ENCODE assay signal across 14 cellular contexts in the genomic region with DNA sequence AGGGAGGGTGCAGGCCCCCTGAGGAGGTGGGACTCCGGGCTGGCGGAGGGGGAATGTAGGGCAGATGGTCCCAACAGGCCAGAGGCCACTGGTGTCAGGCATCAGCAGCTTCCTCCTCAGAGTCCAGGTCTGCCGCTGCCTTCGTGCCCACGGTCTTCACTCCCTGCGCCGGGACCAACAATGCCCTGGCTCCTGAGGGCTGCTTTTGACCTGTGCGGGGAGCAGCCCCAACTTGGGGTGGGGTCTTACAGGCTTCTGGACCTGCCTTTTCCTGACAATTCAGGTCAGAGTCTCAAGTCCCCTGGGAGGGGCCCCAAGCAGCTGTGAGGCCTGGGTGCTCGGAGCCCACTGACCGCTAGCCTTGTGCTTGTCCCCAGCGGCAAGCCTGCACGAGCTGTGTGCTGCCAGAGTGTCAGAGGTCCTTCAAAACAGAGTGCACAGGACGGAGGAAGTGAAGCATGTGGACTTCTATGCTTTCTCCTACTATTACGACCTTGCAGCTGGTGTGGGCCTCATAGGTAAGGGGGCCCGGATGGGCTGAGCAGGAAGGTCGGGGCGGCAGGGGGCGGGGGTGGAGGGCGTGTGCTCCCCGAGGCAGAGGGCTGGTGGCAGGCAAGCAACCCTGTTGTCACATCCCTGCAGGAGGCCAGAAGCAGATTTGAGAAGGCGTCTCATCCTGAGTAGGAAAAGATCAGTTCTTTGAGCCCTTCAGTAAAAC. TPM values are rescaled to one million over a fixed set of nuclear protein-coding genes. Genes with fewer than 3 reads are reported as not detected.
A peak's percentile ranks its signal among the peaks of the same experiment; 100 is the strongest.
DNase-seq lines count a peak whose midpoint lies in the region; ATAC-seq and TF ChIP-seq lines count a peak whose summit lies in the region.
"Had no signal": no experiment of that assay in that cellular context is flagged by ENCODE, and none has a peak within 500 bp of the region (broad histone marks: within the 10 kb centered on the region; RNA-seq: fewer than 3 reads in every experiment).

No MANE protein-coding gene starts in this region.

- TF ChIP-seq CTCF in NB4 (IDR thresholded peaks at IDR 0.05; ENCODE audit: low read depth, low read length): no peak
- no peak for TF ChIP-seq CTCF in choroid plexus epithelial cell (conservative IDR thresholded peaks at IDR 0.05; ENCODE audit: low read depth, low read length)
- TF ChIP-seq CTCF in mucosa of descending colon (IDR thresholded peaks at IDR 0.05): no peak

- no peak overlapping the region for H3K4me3 ChIP-seq in BLaER1 treated with 17β-estradiol and CSF1 and Interleukin-3, amounts not matched to agents 10 nM and 100 nM
- H3K4me3 ChIP-seq in NB4 (ENCODE audit: low read depth, low read length) (no peak overlapping the region), choroid plexus epithelial cell (ENCODE audit: low read depth, low read length) (no peak overlapping the region), mucosa of descending colon (no peak overlapping the region)
- H3K4me3 ChIP-seq: coronary artery had no signal

- H3K36me3 ChIP-seq in BLaER1 treated with 17β-estradiol and CSF1 and Interleukin-3, amounts not matched to agents 10 nM and 100 nM: peaks cover 11 to 54% (median 20%) of the 10 kb centered on the region in 11 experiments
- H3K36me3 ChIP-seq in mucosa of descending colon (ENCODE audit: low read depth): no peaks in the 10 kb centered on the region

- H3K9ac ChIP-seq in BLaER1 treated with 17β-estradiol and CSF1 and Interleukin-3, amounts not matched to agents 10 nM and 100 nM: peak overlapping the region in 6 of 11 experiments; percentile 15 to 47 (median 34); a peak in 8 of 22 replicates

- H3K27ac ChIP-seq in BLaER1 treated with 17β-estradiol and CSF1 and Interleukin-3, amounts not matched to agents 10 nM and 100 nM: peak overlapping the region in 9 of 11 experiments; percentile 10 to 56 (median 47); a peak in 13 of 22 replicates
- H3K27ac ChIP-seq: HL-60 had no signal

- peaks cover 0 to 42% (median 13%) of the 10 kb centered on the region in 11 experiments; a peak in 10 of 22 replicates for H4K20me1 ChIP-seq in BLaER1 treated with 17β-estradiol and CSF1 and Interleukin-3, amounts not matched to agents 10 nM and 100 nM

- H3K9me3 ChIP-seq in BLaER1 treated with 17β-estradiol and CSF1 and Interleukin-3, amounts not matched to agents 10 nM and 100 nM (replicated peaks in 1 of 11): no peaks in the 10 kb centered on the region
- H3K9me3 ChIP-seq in mucosa of descending colon: no peaks in the 10 kb centered on the region

- intact Hi-C loops in mucosa of descending colon (cut with DNase I, micrococcal nuclease): no loop called here

- peak overlapping the region; percentile 67 to 87 (median 75) for H3K4me2 ChIP-seq in BLaER1 treated with 17β-estradiol and CSF1 and Interleukin-3, amounts not matched to agents 10 nM and 100 nM

- H3K27me3 ChIP-seq in BLaER1 treated with 17β-estradiol and CSF1 and Interleukin-3, amounts not matched to agents 10 nM and 100 nM: no peaks in the 10 kb centered on the region

- TF ChIP-seq POLR2A in NB4 (IDR thresholded peaks at IDR 0.05; ENCODE audit: extremely low read depth, insufficient read length): no peak

- H3K4me1 ChIP-seq in BLaER1 treated with 17β-estradiol and CSF1 and Interleukin-3, amounts not matched to agents 10 nM and 100 nM: peaks cover 64 to 94% (median 87%) of the 10 kb centered on the region in 10 experiments
- H3K4me1 ChIP-seq in mucosa of descending colon (ENCODE audit: low read depth): peaks cover 23% of the 10 kb centered on the region

- ATAC-seq in mucosa of descending colon: peak; percentile 1
- no peak for ATAC-seq in GM18909 (IDR thresholded peaks at IDR 0.05; ENCODE audit: poor library complexity, unreplicated experiment)

- peak; percentile 26 for DNase-seq in NB4 (ENCODE audit: low read depth)
- peak; percentile 34 for DNase-seq in choroid plexus epithelial cell (ENCODE audit: low read depth)
- peak in 1 of 3 donors; percentile 51 for DNase-seq in mucosa of descending colon
- no peak for DNase-seq in cerebellum (ENCODE audit: low spot score)
- DNase-seq in NCI-H146 treated with DMSO at 0.1 percent for 48 hours (lab: John Stamatoyannopoulos, UW; ENCODE audit: unreplicated experiment): no peak
- DNase-seq in NOMO-1 treated with dmso at 0.1 percent for 144 hours (lab: John Stamatoyannopoulos, UW; ENCODE audit: unreplicated experiment): no peak
- DNase-seq: activated CD4-positive, CD25-positive, alpha-beta regulatory T cell treated with anti-CD3 and anti-CD28 coated beads, Interleukin-2, amount 50 U/mL, for 72 hours; activated naive CD4-positive, alpha-beta T cell; NCI-H1092; NCI-H446 treated with DMSO at 0.1 percent for 48 hours had no signal

RNA-seq across cellular contexts. Expression of a gene that starts 25.3 kb away (rescaled TPM):
- total RNA-seq in mucosa of descending colon (100 to 1,000 TPM; 247 to 252 (median 247) TPM), cerebellum (61.5 TPM)

RNA-seq across cellular contexts. Expression of a gene that starts 27.1 kb away (rescaled TPM):
- 100 to 1,000 TPM; 114 to 191 (median 140) TPM for total RNA-seq in mucosa of descending colon
- 38.0 TPM for total RNA-seq in cerebellum

Comparison
In these comparisons a context has a peak if more than half of its experiments do, and no peak if none do; other contexts are left out.
1. DNase-seq: peak in NB4 (single experiment) and choroid plexus epithelial cell (single experiment); none in cerebellum (single experiment), NCI-H146 treated with DMSO at 0.1 percent for 48 hours (single experiment) and NOMO-1 treated with dmso at 0.1 percent for 144 hours (single experiment).